1 cellular context compared by ENCODE assay signal in the genomic region with DNA sequence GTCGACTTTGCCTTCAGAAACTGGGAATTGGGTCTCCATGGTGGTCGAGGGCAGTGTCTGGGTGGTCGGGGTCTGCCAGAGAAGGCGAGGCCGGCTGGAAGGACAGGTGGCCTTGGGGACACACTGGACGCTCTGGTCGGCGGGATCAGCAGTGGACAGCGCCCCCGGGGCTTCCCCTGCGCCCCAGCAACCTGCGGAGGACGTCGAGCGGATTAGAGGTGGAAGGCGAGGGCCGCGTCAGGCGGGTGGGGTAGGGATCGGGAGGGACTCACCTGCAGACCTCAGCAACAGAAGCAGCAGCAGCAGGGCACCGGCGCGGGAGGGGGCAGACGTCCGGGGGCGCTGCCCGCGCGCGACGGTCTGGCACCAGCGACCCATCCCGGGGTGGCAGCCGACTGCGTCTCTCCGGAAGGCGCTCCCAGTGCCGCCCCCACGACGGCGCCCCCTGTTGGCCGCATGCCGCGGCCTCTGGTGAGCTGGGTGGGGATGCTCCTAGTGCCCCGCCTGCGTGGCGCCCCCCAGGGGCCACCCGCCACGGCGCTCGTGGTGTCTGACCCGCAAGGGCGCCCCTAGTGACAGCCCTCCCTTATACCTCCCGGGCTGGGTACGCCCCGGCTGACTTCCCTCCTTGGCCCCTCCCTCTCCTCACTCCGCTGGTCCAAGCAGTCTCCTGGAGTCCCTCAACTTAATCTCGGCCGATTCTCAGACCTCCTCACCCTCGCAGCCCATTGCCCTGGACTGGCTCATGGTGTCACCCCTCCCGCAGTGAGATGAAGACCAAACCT.
A peak's percentile ranks its signal among the peaks of the same experiment; 100 is the strongest.
TF ChIP-seq lines count a peak whose summit lies in the region.

A gene with protein sequence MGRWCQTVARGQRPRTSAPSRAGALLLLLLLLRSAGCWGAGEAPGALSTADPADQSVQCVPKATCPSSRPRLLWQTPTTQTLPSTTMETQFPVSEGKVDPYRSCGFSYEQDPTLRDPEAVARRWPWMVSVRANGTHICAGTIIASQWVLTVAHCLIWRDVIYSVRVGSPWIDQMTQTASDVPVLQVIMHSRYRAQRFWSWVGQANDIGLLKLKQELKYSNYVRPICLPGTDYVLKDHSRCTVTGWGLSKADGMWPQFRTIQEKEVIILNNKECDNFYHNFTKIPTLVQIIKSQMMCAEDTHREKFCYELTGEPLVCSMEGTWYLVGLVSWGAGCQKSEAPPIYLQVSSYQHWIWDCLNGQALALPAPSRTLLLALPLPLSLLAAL (minus strand): TSS at position 423 of the 785 bp plus-strand sequence. CDS start 45 bp downstream, at position 378.

TF ChIP-seq in H1, 55 proteins besides CTCF, POLR2A, EP300 and RAD21:
- no peak for TF ChIP-seq RXRA (IDR thresholded peaks at IDR 0.05; ENCODE audit: insufficient read depth, low read depth, low read length)
- no peak for TF ChIP-seq SP1 (IDR thresholded peaks at IDR 0.05; ENCODE audit: low read depth, low read length)
- TF ChIP-seq, protein P1, sequence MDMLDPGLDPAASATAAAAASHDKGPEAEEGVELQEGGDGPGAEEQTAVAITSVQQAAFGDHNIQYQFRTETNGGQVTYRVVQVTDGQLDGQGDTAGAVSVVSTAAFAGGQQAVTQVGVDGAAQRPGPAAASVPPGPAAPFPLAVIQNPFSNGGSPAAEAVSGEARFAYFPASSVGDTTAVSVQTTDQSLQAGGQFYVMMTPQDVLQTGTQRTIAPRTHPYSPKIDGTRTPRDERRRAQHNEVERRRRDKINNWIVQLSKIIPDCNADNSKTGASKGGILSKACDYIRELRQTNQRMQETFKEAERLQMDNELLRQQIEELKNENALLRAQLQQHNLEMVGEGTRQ (IDR thresholded peaks at IDR 0.05; ENCODE audit: low read length): no peak
- TF ChIP-seq KDM1A (IDR thresholded peaks at IDR 0.05; ENCODE audit: borderline replicate concordance, low read length): no peak
- TF ChIP-seq TAF7 (optimal IDR thresholded peaks at IDR 0.05; ENCODE audit: borderline replicate concordance, low read depth, low read length): peak; percentile 82
- 0 out of 2 replicates have a peak, but pooled peaks have one; percentile 23 for TF ChIP-seq TBP (IDR thresholded peaks at IDR 0.05; ENCODE audit: low read depth, low read length)
- TF ChIP-seq TAF1 (IDR thresholded peaks at IDR 0.05; ENCODE audit: low read depth, low read length): no peak
- TF ChIP-seq CHD2 (IDR thresholded peaks at IDR 0.05; ENCODE audit: low read length): peak; percentile 33; the same call in 1 of the 2 replicates
- peak; percentile 59; the same call in 1 of the 2 replicates for TF ChIP-seq EGR1 (IDR thresholded peaks at IDR 0.05; ENCODE audit: borderline replicate concordance, low read depth, low read length)
- TF ChIP-seq JUND (IDR thresholded peaks at IDR 0.05; ENCODE audit: low read length): no peak
- no peak for TF ChIP-seq MAFK (IDR thresholded peaks at IDR 0.05; ENCODE audit: low read depth, low read length)
- peak; percentile 74 for TF ChIP-seq CTBP2 (IDR thresholded peaks at IDR 0.05; ENCODE audit: borderline replicate concordance, insufficient read depth, insufficient read length, low read length)
- TF ChIP-seq SIN3A (conservative IDR thresholded peaks at IDR 0.05 in 1 of 2, IDR thresholded peaks at IDR 0.05 in 1 of 2; ENCODE audit: low read depth in 1 of 2, low read length in 2 of 2): peak in 1 of 2 experiments; percentile 42; a peak in 1 of 4 replicates
- 0 out of 2 replicates have a peak, but pooled peaks have one; percentile 33 for TF ChIP-seq CREB1 (IDR thresholded peaks at IDR 0.05)
- TF ChIP-seq ASH2L (IDR thresholded peaks at IDR 0.05; ENCODE audit: low read length): no peak
- TF ChIP-seq TEAD4 (IDR thresholded peaks at IDR 0.05; ENCODE audit: low read depth, low read length): 0 out of 2 replicates have a peak, but pooled peaks have one; percentile 40
- TF ChIP-seq BRCA1 (IDR thresholded peaks at IDR 0.05; ENCODE audit: low read depth, low read length): no peak
- no peak for TF ChIP-seq RBBP5 (IDR thresholded peaks at IDR 0.05; ENCODE audit: borderline replicate concordance, low read depth, low read length)
- TF ChIP-seq SRF (IDR thresholded peaks at IDR 0.05; ENCODE audit: low read depth, low read length): 0 out of 2 replicates have a peak, but pooled peaks have one; percentile 5
- TF ChIP-seq RNF2 (IDR thresholded peaks at IDR 0.05; ENCODE audit: borderline replicate concordance, low read depth, low read length, missing control alignments, poor library complexity, severe bottlenecking): no peak
- peak; percentile 54; the same call in 1 of the 2 replicates for TF ChIP-seq FOSL1 (IDR thresholded peaks at IDR 0.05; ENCODE audit: insufficient read depth, low read depth, low read length)
- no peak for TF ChIP-seq SIX5 (IDR thresholded peaks at IDR 0.05; ENCODE audit: low read depth, low read length)
- TF ChIP-seq, protein P2, sequence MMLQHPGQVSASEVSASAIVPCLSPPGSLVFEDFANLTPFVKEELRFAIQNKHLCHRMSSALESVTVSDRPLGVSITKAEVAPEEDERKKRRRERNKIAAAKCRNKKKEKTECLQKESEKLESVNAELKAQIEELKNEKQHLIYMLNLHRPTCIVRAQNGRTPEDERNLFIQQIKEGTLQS (IDR thresholded peaks at IDR 0.05; ENCODE audit: insufficient read depth, low read depth, low read length): peak; percentile 75
- no peak for TF ChIP-seq JUN (IDR thresholded peaks at IDR 0.05; ENCODE audit: low read depth, low read length)
- no peak for TF ChIP-seq KDM4A (IDR thresholded peaks at IDR 0.05; ENCODE audit: low read depth, low read length, severe bottlenecking)
- TF ChIP-seq HDAC2 (IDR thresholded peaks at IDR 0.05; ENCODE audit: borderline replicate concordance in 1 of 2, low read depth in 2 of 2, low read length in 2 of 2): 0 out of 4 replicates have a peak, but pooled peaks of 1 of the 2 experiments have one; percentile 42
